Comparison of ENCODE assay signal across 24 cellular contexts in the genomic region with DNA sequence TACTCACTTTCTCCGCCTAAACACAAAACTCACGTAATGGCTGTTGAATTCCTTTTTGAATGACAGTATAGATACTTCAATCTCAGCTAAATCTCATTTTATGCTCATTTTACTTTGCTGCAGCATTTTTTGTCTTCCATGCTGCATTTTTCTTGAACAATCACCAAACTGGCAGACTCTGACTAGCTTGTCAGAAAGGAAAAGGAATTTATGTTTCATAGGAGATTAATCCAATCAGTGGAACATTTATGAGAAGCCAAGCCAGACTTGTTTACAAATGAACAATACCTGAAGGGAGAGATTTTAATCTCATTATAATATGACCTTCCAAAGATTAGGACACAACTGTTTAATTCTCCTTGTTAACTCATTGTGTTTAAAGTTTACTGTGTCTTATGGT.
"Had no signal": no experiment of that assay in that cellular context is flagged by ENCODE, and none has a peak within 500 bp of the region (broad histone marks: within the 10 kb centered on the region; RNA-seq: fewer than 3 reads in every experiment).

No MANE protein-coding gene starts in this region.

- H3K4me3 ChIP-seq: ascending aorta, left ventricle myocardium inferior, lung, skin epidermis, upper lobe of left lung, vagina had no signal

- DNase-seq: activated CD4-positive, alpha-beta T cell treated with anti-CD3 and anti-CD28 coated beads for 48 hours; activated CD4-positive, alpha-beta T cell treated with anti-CD3 and anti-CD28 coated beads, Interleukin-2, amount 50 U/mL, for 48 hours; activated CD8-positive, alpha-beta memory T cell treated with anti-CD3 and anti-CD28 coated beads for 24 hours; activated effector memory CD4-positive, alpha-beta T cell treated with Interleukin-2 at 50 U/mL for 16 hours; activated naive CD4-positive, alpha-beta T cell treated with Interleukin-2 at 50 U/mL for 16 hours; brain microvascular endothelial cell; cortex of kidney; effector memory CD8-positive, alpha-beta T cell; left ventricle myocardium inferior; mesendoderm; stimulated activated CD4-positive, alpha-beta T cell treated with anti-CD3 and anti-CD28 coated beads, Interleukin-4, amount 100 ng/mL, for 24 hours; T-helper 17 cell; T1000; WERI-Rb-1 had no signal

- H3K27ac ChIP-seq: ascending aorta, brain microvascular endothelial cell, foreskin keratinocyte, left ventricle myocardium inferior, skin epidermis, vagina, WERI-Rb-1 had no signal

- H3K4me1 ChIP-seq: ascending aorta, foreskin keratinocyte, left ventricle myocardium inferior, upper lobe of left lung, vagina had no signal

- H3K9me3 ChIP-seq: ascending aorta, left ventricle myocardium inferior, upper lobe of left lung, vagina had no signal

- H3K27me3 ChIP-seq: ascending aorta, brain microvascular endothelial cell, foreskin keratinocyte, upper lobe of left lung, vagina had no signal

- ATAC-seq: activated CD4-positive, CD25-positive, alpha-beta regulatory T cell treated with anti-CD3 and anti-CD28 coated beads, Interleukin-2, amount 50 U/mL, for 24 hours; effector memory CD8-positive, alpha-beta T cell; natural killer cell treated with Interleukin-12 subunit alpha and Interleukin-12 subunit beta and Interleukin-15 and Interleukin-18, amount 100 ng/mL, for 72 hours; sciatic nerve; stimulated activated effector memory CD8-positive, alpha-beta T cell treated with anti-CD3 and anti-CD28 coated beads, Interleukin-12 subunit alpha, Interleukin-12 subunit beta, amount 100 ng/mL, for 72 hours; T-helper 17 cell had no signal

- H3K36me3 ChIP-seq: ascending aorta, brain microvascular endothelial cell, left ventricle myocardium inferior, upper lobe of left lung, vagina, WERI-Rb-1 had no signal
